In the genomic region with DNA sequence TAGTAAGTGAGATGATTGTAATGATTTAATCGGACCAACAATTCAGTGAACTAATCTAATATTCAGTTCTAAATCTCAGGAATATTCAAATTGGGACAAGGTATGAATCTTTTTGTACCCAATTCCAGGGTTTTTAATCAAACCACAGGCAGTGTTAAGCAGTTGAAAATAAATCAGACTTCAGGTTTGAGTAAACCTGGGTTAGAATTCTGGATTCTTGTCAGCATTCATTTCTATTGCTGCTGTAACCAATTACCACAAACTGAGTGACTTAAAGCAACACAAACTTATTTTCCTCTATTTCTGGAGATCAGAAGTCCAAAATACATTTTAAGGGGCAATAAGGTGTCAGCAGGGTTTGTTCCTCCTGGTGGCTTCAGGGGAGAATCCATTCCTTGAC, we compare ENCODE assay signal across 10 cellular contexts.
"Had no signal": no experiment of that assay in that cellular context is flagged by ENCODE, and none has a peak within 500 bp of the region (broad histone marks: within the 10 kb centered on the region; RNA-seq: fewer than 3 reads in every experiment).

No MANE protein-coding gene starts in this region.

- H3K36me3 ChIP-seq: HAP-1 had no signal

- H2AFZ ChIP-seq: GM23248 had no signal

- H3K4me3 Mint-ChIP-seq: HFFc6 had no signal

- DNase-seq: GM23248, GOT3, H7, HFFc6, KG1 had no signal

- H3K9me3 Mint-ChIP-seq: HFFc6 had no signal

- H3K9me3 ChIP-seq: HAP-1 had no signal

- H3K4me1 ChIP-seq: HAP-1 had no signal

- H3K9ac ChIP-seq: GM23248 had no signal

- H3K27ac Mint-ChIP-seq: HFFc6 had no signal

- ATAC-seq: HCT116, HepG2, K562 had no signal

- H3K4me3 ChIP-seq: GM23248, HAP-1, K562 had no signal

- H3K27ac ChIP-seq: GM23248, HL-60 had no signal
